In the genomic region with DNA sequence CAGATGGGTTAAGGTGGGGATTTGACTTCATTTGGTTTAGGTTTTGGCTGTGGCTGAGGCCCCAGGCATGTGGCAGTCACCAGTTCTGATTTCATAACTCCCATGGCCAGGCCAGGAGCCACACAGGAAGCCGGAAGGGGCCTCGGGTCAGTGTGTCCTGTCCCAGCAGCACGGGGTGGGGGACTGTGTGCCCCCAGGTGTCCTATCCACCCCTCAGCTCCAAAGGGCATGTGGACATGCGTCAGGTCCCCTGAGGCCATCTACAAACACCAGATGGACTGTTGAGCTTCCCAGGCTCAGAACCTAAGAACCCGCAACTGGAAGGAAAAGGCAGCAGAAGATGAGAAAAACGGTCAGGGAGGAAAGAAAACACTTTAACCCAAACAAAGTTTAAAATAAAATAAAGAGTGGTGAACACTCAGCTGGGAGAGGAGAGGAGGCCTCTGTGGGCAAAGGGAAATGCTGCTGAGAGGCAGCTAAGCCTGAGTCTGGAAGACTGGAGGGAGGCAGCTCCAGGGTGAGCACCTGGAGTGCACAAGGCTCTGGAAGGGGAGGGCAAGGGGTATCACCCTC, we compare ENCODE assay signal across 1 cellular context.
TF ChIP-seq lines count a peak whose summit lies in the region.

No MANE protein-coding gene starts in this region.

TF ChIP-seq in HepG2, 621 proteins besides CTCF, POLR2A, EP300 and RAD21 (continued from another document and continues in another):
- TF ChIP-seq, protein P1, sequence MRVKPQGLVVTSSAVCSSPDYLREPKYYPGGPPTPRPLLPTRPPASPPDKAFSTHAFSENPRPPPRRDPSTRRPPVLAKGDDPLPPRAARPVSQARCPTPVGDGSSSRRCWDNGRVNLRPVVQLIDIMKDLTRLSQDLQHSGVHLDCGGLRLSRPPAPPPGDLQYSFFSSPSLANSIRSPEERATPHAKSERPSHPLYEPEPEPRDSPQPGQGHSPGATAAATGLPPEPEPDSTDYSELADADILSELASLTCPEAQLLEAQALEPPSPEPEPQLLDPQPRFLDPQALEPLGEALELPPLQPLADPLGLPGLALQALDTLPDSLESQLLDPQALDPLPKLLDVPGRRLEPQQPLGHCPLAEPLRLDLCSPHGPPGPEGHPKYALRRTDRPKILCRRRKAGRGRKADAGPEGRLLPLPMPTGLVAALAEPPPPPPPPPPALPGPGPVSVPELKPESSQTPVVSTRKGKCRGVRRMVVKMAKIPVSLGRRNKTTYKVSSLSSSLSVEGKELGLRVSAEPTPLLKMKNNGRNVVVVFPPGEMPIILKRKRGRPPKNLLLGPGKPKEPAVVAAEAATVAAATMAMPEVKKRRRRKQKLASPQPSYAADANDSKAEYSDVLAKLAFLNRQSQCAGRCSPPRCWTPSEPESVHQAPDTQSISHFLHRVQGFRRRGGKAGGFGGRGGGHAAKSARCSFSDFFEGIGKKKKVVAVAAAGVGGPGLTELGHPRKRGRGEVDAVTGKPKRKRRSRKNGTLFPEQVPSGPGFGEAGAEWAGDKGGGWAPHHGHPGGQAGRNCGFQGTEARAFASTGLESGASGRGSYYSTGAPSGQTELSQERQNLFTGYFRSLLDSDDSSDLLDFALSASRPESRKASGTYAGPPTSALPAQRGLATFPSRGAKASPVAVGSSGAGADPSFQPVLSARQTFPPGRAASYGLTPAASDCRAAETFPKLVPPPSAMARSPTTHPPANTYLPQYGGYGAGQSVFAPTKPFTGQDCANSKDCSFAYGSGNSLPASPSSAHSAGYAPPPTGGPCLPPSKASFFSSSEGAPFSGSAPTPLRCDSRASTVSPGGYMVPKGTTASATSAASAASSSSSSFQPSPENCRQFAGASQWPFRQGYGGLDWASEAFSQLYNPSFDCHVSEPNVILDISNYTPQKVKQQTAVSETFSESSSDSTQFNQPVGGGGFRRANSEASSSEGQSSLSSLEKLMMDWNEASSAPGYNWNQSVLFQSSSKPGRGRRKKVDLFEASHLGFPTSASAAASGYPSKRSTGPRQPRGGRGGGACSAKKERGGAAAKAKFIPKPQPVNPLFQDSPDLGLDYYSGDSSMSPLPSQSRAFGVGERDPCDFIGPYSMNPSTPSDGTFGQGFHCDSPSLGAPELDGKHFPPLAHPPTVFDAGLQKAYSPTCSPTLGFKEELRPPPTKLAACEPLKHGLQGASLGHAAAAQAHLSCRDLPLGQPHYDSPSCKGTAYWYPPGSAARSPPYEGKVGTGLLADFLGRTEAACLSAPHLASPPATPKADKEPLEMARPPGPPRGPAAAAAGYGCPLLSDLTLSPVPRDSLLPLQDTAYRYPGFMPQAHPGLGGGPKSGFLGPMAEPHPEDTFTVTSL (CRISPR knock-in tag; IDR thresholded peaks at IDR 0.05; ENCODE audit: borderline replicate concordance), result peak; percentile 96
- TF ChIP-seq, protein P2, sequence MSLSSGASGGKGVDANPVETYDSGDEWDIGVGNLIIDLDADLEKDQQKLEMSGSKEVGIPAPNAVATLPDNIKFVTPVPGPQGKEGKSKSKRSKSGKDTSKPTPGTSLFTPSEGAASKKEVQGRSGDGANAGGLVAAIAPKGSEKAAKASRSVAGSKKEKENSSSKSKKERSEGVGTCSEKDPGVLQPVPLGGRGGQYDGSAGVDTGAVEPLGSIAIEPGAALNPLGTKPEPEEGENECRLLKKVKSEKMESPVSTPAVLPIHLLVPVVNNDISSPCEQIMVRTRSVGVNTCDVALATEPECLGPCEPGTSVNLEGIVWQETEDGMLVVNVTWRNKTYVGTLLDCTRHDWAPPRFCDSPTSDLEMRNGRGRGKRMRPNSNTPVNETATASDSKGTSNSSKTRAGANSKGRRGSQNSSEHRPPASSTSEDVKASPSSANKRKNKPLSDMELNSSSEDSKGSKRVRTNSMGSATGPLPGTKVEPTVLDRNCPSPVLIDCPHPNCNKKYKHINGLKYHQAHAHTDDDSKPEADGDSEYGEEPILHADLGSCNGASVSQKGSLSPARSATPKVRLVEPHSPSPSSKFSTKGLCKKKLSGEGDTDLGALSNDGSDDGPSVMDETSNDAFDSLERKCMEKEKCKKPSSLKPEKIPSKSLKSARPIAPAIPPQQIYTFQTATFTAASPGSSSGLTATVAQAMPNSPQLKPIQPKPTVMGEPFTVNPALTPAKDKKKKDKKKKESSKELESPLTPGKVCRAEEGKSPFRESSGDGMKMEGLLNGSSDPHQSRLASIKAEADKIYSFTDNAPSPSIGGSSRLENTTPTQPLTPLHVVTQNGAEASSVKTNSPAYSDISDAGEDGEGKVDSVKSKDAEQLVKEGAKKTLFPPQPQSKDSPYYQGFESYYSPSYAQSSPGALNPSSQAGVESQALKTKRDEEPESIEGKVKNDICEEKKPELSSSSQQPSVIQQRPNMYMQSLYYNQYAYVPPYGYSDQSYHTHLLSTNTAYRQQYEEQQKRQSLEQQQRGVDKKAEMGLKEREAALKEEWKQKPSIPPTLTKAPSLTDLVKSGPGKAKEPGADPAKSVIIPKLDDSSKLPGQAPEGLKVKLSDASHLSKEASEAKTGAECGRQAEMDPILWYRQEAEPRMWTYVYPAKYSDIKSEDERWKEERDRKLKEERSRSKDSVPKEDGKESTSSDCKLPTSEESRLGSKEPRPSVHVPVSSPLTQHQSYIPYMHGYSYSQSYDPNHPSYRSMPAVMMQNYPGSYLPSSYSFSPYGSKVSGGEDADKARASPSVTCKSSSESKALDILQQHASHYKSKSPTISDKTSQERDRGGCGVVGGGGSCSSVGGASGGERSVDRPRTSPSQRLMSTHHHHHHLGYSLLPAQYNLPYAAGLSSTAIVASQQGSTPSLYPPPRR (CRISPR knock-in tag; IDR thresholded peaks at IDR 0.05; ENCODE audit: borderline replicate concordance), result peak; percentile 85; the same call in 1 of the 2 replicates
- 0 out of 2 replicates have a peak, but pooled peaks have one; percentile 51 for TF ChIP-seq TOPORS (CRISPR knock-in tag; IDR thresholded peaks at IDR 0.05)
- TF ChIP-seq, protein P3, sequence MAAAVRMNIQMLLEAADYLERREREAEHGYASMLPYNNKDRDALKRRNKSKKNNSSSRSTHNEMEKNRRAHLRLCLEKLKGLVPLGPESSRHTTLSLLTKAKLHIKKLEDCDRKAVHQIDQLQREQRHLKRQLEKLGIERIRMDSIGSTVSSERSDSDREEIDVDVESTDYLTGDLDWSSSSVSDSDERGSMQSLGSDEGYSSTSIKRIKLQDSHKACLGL (CRISPR knock-in tag; IDR thresholded peaks at IDR 0.05), result 0 out of 2 replicates have a peak, but pooled peaks have one; percentile 31
- TF ChIP-seq, protein P4, sequence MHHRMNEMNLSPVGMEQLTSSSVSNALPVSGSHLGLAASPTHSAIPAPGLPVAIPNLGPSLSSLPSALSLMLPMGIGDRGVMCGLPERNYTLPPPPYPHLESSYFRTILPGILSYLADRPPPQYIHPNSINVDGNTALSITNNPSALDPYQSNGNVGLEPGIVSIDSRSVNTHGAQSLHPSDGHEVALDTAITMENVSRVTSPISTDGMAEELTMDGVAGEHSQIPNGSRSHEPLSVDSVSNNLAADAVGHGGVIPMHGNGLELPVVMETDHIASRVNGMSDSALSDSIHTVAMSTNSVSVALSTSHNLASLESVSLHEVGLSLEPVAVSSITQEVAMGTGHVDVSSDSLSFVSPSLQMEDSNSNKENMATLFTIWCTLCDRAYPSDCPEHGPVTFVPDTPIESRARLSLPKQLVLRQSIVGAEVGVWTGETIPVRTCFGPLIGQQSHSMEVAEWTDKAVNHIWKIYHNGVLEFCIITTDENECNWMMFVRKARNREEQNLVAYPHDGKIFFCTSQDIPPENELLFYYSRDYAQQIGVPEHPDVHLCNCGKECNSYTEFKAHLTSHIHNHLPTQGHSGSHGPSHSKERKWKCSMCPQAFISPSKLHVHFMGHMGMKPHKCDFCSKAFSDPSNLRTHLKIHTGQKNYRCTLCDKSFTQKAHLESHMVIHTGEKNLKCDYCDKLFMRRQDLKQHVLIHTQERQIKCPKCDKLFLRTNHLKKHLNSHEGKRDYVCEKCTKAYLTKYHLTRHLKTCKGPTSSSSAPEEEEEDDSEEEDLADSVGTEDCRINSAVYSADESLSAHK (CRISPR knock-in tag; IDR thresholded peaks at IDR 0.05; ENCODE audit: borderline replicate concordance), result no peak
- peak; percentile 99 for TF ChIP-seq ZNF670 (CRISPR knock-in tag; IDR thresholded peaks at IDR 0.05; ENCODE audit: borderline replicate concordance)
- TF ChIP-seq MIXL1 (CRISPR knock-in tag; IDR thresholded peaks at IDR 0.05), result peak; percentile 64
- no peak for TF ChIP-seq ZNF75D (CRISPR knock-in tag; IDR thresholded peaks at IDR 0.05; ENCODE audit: borderline replicate concordance)
- TF ChIP-seq SRSF1 (optimal IDR thresholded peaks at IDR 0.05; ENCODE audit: low read depth, low read length), result peak; percentile 74
- no peak for TF ChIP-seq ZNF781 (CRISPR knock-in tag; IDR thresholded peaks at IDR 0.05; ENCODE audit: borderline replicate concordance, not compliant biosample characterization)
- peak; percentile 97 for TF ChIP-seq ZNF501 (CRISPR knock-in tag; IDR thresholded peaks at IDR 0.05)
- no peak for TF ChIP-seq ZZZ3 (CRISPR knock-in tag; IDR thresholded peaks at IDR 0.05; ENCODE audit: borderline replicate concordance)
- TF ChIP-seq, protein P5, sequence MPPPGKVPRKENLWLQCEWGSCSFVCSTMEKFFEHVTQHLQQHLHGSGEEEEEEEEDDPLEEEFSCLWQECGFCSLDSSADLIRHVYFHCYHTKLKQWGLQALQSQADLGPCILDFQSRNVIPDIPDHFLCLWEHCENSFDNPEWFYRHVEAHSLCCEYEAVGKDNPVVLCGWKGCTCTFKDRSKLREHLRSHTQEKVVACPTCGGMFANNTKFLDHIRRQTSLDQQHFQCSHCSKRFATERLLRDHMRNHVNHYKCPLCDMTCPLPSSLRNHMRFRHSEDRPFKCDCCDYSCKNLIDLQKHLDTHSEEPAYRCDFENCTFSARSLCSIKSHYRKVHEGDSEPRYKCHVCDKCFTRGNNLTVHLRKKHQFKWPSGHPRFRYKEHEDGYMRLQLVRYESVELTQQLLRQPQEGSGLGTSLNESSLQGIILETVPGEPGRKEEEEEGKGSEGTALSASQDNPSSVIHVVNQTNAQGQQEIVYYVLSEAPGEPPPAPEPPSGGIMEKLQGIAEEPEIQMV (CRISPR knock-in tag; IDR thresholded peaks at IDR 0.05; ENCODE audit: low read depth), result peak; percentile 66; the same call in 1 of the 2 replicates
- peak; percentile 98 for TF ChIP-seq POGZ (CRISPR knock-in tag; IDR thresholded peaks at IDR 0.05)
- TF ChIP-seq, protein P6, sequence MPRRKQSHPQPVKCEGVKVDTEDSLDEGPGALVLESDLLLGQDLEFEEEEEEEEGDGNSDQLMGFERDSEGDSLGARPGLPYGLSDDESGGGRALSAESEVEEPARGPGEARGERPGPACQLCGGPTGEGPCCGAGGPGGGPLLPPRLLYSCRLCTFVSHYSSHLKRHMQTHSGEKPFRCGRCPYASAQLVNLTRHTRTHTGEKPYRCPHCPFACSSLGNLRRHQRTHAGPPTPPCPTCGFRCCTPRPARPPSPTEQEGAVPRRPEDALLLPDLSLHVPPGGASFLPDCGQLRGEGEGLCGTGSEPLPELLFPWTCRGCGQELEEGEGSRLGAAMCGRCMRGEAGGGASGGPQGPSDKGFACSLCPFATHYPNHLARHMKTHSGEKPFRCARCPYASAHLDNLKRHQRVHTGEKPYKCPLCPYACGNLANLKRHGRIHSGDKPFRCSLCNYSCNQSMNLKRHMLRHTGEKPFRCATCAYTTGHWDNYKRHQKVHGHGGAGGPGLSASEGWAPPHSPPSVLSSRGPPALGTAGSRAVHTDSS (CRISPR knock-in tag; conservative IDR thresholded peaks at IDR 0.05), result no peak
- TF ChIP-seq PRMT3 (CRISPR knock-in tag; IDR thresholded peaks at IDR 0.05; ENCODE audit: borderline replicate concordance, low read depth), result no peak
- TF ChIP-seq MIER2 (CRISPR knock-in tag; IDR thresholded peaks at IDR 0.05), result no peak
- peak; percentile 92 for TF ChIP-seq ZMYM4 (CRISPR knock-in tag; IDR thresholded peaks at IDR 0.05)
- no peak for TF ChIP-seq CHD4 (IDR thresholded peaks at IDR 0.05; ENCODE audit: borderline replicate concordance, low read length)
- TF ChIP-seq, protein P7, sequence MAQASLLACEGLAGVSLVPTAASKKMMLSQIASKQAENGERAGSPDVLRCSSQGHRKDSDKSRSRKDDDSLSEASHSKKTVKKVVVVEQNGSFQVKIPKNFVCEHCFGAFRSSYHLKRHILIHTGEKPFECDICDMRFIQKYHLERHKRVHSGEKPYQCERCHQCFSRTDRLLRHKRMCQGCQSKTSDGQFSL (CRISPR knock-in tag; IDR thresholded peaks at IDR 0.05), result 0 out of 2 replicates have a peak, but pooled peaks have one; percentile 38
- no peak for TF ChIP-seq ZNF703 (CRISPR knock-in tag; IDR thresholded peaks at IDR 0.05; ENCODE audit: borderline replicate concordance)
- TF ChIP-seq KMT2A (CRISPR knock-in tag; IDR thresholded peaks at IDR 0.05), result no peak
- TF ChIP-seq, protein P8, sequence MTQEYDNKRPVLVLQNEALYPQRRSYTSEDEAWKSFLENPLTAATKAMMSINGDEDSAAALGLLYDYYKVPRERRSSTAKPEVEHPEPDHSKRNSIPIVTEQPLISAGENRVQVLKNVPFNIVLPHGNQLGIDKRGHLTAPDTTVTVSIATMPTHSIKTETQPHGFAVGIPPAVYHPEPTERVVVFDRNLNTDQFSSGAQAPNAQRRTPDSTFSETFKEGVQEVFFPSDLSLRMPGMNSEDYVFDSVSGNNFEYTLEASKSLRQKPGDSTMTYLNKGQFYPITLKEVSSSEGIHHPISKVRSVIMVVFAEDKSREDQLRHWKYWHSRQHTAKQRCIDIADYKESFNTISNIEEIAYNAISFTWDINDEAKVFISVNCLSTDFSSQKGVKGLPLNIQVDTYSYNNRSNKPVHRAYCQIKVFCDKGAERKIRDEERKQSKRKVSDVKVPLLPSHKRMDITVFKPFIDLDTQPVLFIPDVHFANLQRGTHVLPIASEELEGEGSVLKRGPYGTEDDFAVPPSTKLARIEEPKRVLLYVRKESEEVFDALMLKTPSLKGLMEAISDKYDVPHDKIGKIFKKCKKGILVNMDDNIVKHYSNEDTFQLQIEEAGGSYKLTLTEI (CRISPR knock-in tag; conservative IDR thresholded peaks at IDR 0.05), result no peak
- peak; percentile 74; the same call in 1 of the 2 replicates for TF ChIP-seq ZNF746 (CRISPR knock-in tag; IDR thresholded peaks at IDR 0.05)
- no peak for TF ChIP-seq ZNF484 (CRISPR knock-in tag; IDR thresholded peaks at IDR 0.05; ENCODE audit: borderline replicate concordance, low read depth)
- TF ChIP-seq, protein P9, sequence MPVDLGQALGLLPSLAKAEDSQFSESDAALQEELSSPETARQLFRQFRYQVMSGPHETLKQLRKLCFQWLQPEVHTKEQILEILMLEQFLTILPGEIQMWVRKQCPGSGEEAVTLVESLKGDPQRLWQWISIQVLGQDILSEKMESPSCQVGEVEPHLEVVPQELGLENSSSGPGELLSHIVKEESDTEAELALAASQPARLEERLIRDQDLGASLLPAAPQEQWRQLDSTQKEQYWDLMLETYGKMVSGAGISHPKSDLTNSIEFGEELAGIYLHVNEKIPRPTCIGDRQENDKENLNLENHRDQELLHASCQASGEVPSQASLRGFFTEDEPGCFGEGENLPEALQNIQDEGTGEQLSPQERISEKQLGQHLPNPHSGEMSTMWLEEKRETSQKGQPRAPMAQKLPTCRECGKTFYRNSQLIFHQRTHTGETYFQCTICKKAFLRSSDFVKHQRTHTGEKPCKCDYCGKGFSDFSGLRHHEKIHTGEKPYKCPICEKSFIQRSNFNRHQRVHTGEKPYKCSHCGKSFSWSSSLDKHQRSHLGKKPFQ (CRISPR knock-in tag; IDR thresholded peaks at IDR 0.05; ENCODE audit: insufficient replicate concordance), result peak; percentile 68
- peak; percentile 96 for TF ChIP-seq MEF2D (CRISPR knock-in tag; IDR thresholded peaks at IDR 0.05)
- no peak for TF ChIP-seq POLR2AphosphoS2 (IDR thresholded peaks at IDR 0.05; ENCODE audit: low read depth, low read length)
- no peak for TF ChIP-seq ZNF598 (CRISPR knock-in tag; IDR thresholded peaks at IDR 0.05; ENCODE audit: borderline replicate concordance)
- no peak for TF ChIP-seq FLYWCH1 (CRISPR knock-in tag; IDR thresholded peaks at IDR 0.05)
